10 cellular contexts compared by ENCODE assay signal in the genomic region with DNA sequence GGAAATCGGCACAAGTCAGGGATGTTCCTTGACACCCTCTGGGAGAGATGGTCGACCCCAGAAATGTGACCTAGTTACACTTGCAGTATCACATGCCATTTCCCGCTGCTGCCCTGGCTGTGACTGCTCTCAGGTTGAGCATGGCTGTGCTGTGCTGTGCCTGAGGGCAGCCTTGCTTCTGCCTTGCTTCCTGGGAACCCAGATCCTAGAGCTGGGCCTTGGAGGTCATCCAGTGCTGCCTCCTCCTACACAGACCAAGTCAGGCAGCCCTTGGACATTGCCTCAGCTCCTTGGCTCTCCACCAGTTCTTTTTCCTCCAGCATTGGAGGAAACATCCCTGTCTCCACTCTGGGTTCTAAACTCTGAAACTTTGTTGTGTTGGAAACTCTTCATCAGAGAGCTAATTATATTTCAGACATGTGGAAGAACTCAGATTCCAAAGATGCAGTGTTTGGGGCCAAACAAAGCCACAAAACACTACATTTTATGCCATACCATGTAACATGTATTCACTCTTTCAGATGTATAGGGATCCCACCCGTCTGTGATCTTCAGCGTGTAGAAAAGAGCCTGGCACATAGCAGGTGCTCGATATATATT. TPM values are rescaled to one million over a fixed set of nuclear protein-coding genes. Genes with fewer than 3 reads are reported as not detected.
A peak's percentile ranks its signal among the peaks of the same experiment; 100 is the strongest.
DNase-seq lines count a peak whose midpoint lies in the region; ATAC-seq, FAIRE-seq and TF ChIP-seq lines count a peak whose summit lies in the region.
"Had no signal": no experiment of that assay in that cellular context is flagged by ENCODE, and none has a peak within 500 bp of the region (broad histone marks: within the 10 kb centered on the region; RNA-seq: fewer than 3 reads in every experiment).

No MANE protein-coding gene starts in this region.

- H3K27me3 Mint-ChIP-seq in activated naive CD8-positive, alpha-beta T cell treated with anti-CD3 and anti-CD28 coated beads, Interleukin-2, amount 50 U/mL, for 24 hours: peaks cover 27% of the 10 kb centered on the region

- ATAC-seq in gastrocnemius medialis (peak; percentile 71 to 77), HG03342 (IDR thresholded peaks at IDR 0.05; ENCODE audit: unreplicated experiment) (no peak)
- no peak for ATAC-seq in activated naive CD8-positive, alpha-beta T cell treated with anti-CD3 and anti-CD28 coated beads, Interleukin-2, amount 50 U/mL, for 24 hours

- dilution Hi-C loops in keratinocyte (cut with MboI; ENCODE audit: extremely low pct_ligation_motif_present, low sequenced_read_pairs): no loop called here

- no peaks in the 10 kb centered on the region for H3K36me3 Mint-ChIP-seq in activated naive CD8-positive, alpha-beta T cell treated with anti-CD3 and anti-CD28 coated beads, Interleukin-2, amount 50 U/mL, for 24 hours (ENCODE audit: low read depth)

- H3K79me2 ChIP-seq in keratinocyte (ENCODE audit: control insufficient read depth, insufficient read depth, low read length): no peaks in the 10 kb centered on the region

- H3K27ac ChIP-seq in keratinocyte (ENCODE audit: control insufficient read depth, insufficient read depth, low read length): no peak overlapping the region
- H3K27ac ChIP-seq in gastrocnemius medialis: peak overlapping the region; percentile 63 to 75 (median 70)
- H3K27ac ChIP-seq: BLaER1 treated with 17β-estradiol and CSF1 and Interleukin-3, amounts not matched to agents 10 nM and 100 nM had no signal

- no peaks in the 10 kb centered on the region for H4K20me1 ChIP-seq in keratinocyte (ENCODE audit: control insufficient read depth, extremely low read depth, insufficient read depth, low read length)
- H4K20me1 ChIP-seq: BLaER1 treated with 17β-estradiol and CSF1 and Interleukin-3, amounts not matched to agents 10 nM and 100 nM had no signal

- CTCF ChIA-PET in GM10248 (lab: Yijun Ruan, JAX): interaction anchor here (1.2 kb wide), 1 partner anchor 63 kb away, joined by 4 read pairs; no protein-coding TSS in a partner anchor

- H3K9me3 ChIP-seq in keratinocyte (ENCODE audit: control insufficient read depth, low read depth, low read length) (no peaks in the 10 kb centered on the region), gastrocnemius medialis (no peaks in the 10 kb centered on the region)
- H3K9me3 ChIP-seq: BLaER1 treated with 17β-estradiol and CSF1 and Interleukin-3, amounts not matched to agents 10 nM and 100 nM had no signal

- H3K4me1 ChIP-seq in keratinocyte (ENCODE audit: control insufficient read depth, extremely low read depth, insufficient read depth, low read length) (peaks cover 63% of the 10 kb centered on the region), gastrocnemius medialis (peaks cover 19 to 33% of the 10 kb centered on the region in 2 donors)

- DNase-seq in GM04504 (ENCODE audit: low read depth): peak; percentile 31
- DNase-seq in cerebellum (ENCODE audit: low spot score): peak; percentile 29
- no peak for DNase-seq in keratinocyte (ENCODE audit: low read depth, low spot score)
- DNase-seq in gastrocnemius medialis: peak; percentile 70 to 84
- DNase-seq in H7: no peak
- no peak for DNase-seq in GM10248 (ENCODE audit: extremely low spot score)
- DNase-seq in activated naive CD8-positive, alpha-beta T cell treated with anti-CD3 and anti-CD28 coated beads, Interleukin-2, amount 50 U/mL, for 24 hours: no peak

- POLR2A ChIA-PET in GM10248 (lab: Yijun Ruan, JAX): no interaction called here

- no peak overlapping the region for H3K4me3 ChIP-seq in keratinocyte (ENCODE audit: control insufficient read depth in 2 of 3, extremely low read depth in 1 of 3, insufficient read depth in 2 of 3, low read depth in 1 of 3, low read length in 3 of 3)
- no peak overlapping the region for H3K4me3 ChIP-seq in gastrocnemius medialis
- H3K4me3 ChIP-seq in H7 (ENCODE audit: insufficient read depth, low read depth, low read length): no peak overlapping the region
- H3K4me3 ChIP-seq: BLaER1 treated with 17β-estradiol and CSF1 and Interleukin-3, amounts not matched to agents 10 nM and 100 nM had no signal

- in situ Hi-C loops in gastrocnemius medialis (cut with MboI; ENCODE audit: low sequenced_read_pairs in 4 of 4): loop anchor here in 1 of 4 donors (25.0 kb wide), 1 partner anchor 113 kb away; no protein-coding TSS in a partner anchor

- H3K27ac Mint-ChIP-seq in activated naive CD8-positive, alpha-beta T cell treated with anti-CD3 and anti-CD28 coated beads, Interleukin-2, amount 50 U/mL, for 24 hours: no peak overlapping the region
- H3K27ac Mint-ChIP-seq: T-helper 1 cell treated with Interleukin-12 subunit alpha and Interleukin-12 subunit beta and Interleukin-4 antibody, amounts not matched to agents 30 μg/mL and 1 μg/mL, for 36 hours had no signal

- no peak overlapping the region for H3K9ac ChIP-seq in keratinocyte (ENCODE audit: control insufficient read depth, extremely low read depth, insufficient read depth, low read length)
- H3K9ac ChIP-seq: BLaER1 treated with 17β-estradiol and CSF1 and Interleukin-3, amounts not matched to agents 10 nM and 100 nM had no signal

- FAIRE-seq in keratinocyte (lab: Jason Lieb, UNC): peak; percentile 57

- H3K36me3 ChIP-seq in keratinocyte (ENCODE audit: control insufficient read depth in 2 of 2, extremely low read depth in 1 of 2, insufficient read depth in 2 of 2, low read length in 2 of 2): no peaks in the 10 kb centered on the region
- H3K36me3 ChIP-seq in gastrocnemius medialis: no peaks in the 10 kb centered on the region
- H3K36me3 ChIP-seq in H7 (replicated peaks; ENCODE audit: control insufficient read depth, insufficient read depth, low read length): no peaks in the 10 kb centered on the region; the same call in 1 of the 2 replicates
- H3K36me3 ChIP-seq: BLaER1 treated with 17β-estradiol and CSF1 and Interleukin-3, amounts not matched to agents 10 nM and 100 nM had no signal

- no peaks in the 10 kb centered on the region for H3K9me3 Mint-ChIP-seq in activated naive CD8-positive, alpha-beta T cell treated with anti-CD3 and anti-CD28 coated beads, Interleukin-2, amount 50 U/mL, for 24 hours
- H3K9me3 Mint-ChIP-seq: T-helper 1 cell treated with Interleukin-12 subunit alpha and Interleukin-12 subunit beta and Interleukin-4 antibody, amounts not matched to agents 30 μg/mL and 1 μg/mL, for 36 hours had no signal

- TF ChIP-seq POLR2A in gastrocnemius medialis (IDR thresholded peaks at IDR 0.05): peak in 1 of 2 donors; percentile 38

- peaks cover 3% of the 10 kb centered on the region for H3K4me1 Mint-ChIP-seq in activated naive CD8-positive, alpha-beta T cell treated with anti-CD3 and anti-CD28 coated beads, Interleukin-2, amount 50 U/mL, for 24 hours

- intact Hi-C loops in gastrocnemius medialis (cut with DNase I; ENCODE audit: low total_unique reads): loop anchor here (10.0 kb wide), 1 partner anchor 75 kb away; no protein-coding TSS in a partner anchor

- H2AFZ ChIP-seq in keratinocyte (ENCODE audit: control insufficient read depth, low read length): no peak overlapping the region

- H3K4me3 Mint-ChIP-seq in activated naive CD8-positive, alpha-beta T cell treated with anti-CD3 and anti-CD28 coated beads, Interleukin-2, amount 50 U/mL, for 24 hours: no peak overlapping the region
- H3K4me3 Mint-ChIP-seq: T-helper 1 cell treated with Interleukin-12 subunit alpha and Interleukin-12 subunit beta and Interleukin-4 antibody, amounts not matched to agents 30 μg/mL and 1 μg/mL, for 36 hours had no signal

- no peak for TF ChIP-seq CTCF in keratinocyte (optimal IDR thresholded peaks at IDR 0.05 in 1 of 3, IDR thresholded peaks at IDR 0.05 in 1 of 3, conservative IDR thresholded peaks at IDR 0.05 in 1 of 3; ENCODE audit: extremely low read depth in 1 of 3, insufficient read depth in 2 of 3, low read length in 3 of 3)
- no peak for TF ChIP-seq CTCF in gastrocnemius medialis (IDR thresholded peaks at IDR 0.05 in 4 of 5, conservative IDR thresholded peaks at IDR 0.05 in 1 of 5)
- no peak for TF ChIP-seq CTCF in GM10248 (IDR thresholded peaks at IDR 0.05; ENCODE audit: control extremely low read depth, extremely low read depth, low read depth, missing control alignments)

- no peaks in the 10 kb centered on the region for H3K9me1 ChIP-seq in keratinocyte (ENCODE audit: control insufficient read depth, extremely low read depth, insufficient read depth, low read length)

- H3K27me3 ChIP-seq in keratinocyte (ENCODE audit: control insufficient read depth, extremely low read depth, insufficient read depth, low read length) (no peaks in the 10 kb centered on the region), gastrocnemius medialis (no peaks in the 10 kb centered on the region), H7 (ENCODE audit: control insufficient read depth, insufficient read depth, low read length) (no peaks in the 10 kb centered on the region)
- H3K27me3 ChIP-seq: BLaER1 treated with 17β-estradiol and CSF1 and Interleukin-3, amounts not matched to agents 10 nM and 100 nM had no signal

- H3K4me2 ChIP-seq in keratinocyte (ENCODE audit: control insufficient read depth, extremely low read depth, insufficient read depth, low read depth, low read length): peak overlapping the region; percentile 2

RNA-seq across cellular contexts. Expression of gene MAMDC2, which starts 6.1 kb away (rescaled TPM):
- total RNA-seq in cerebellum: 9.6 TPM
- 1.3 to 8.2 TPM (median 4.2 TPM) in 3 replicates for polyA plus RNA-seq in keratinocyte
- 0.21 TPM for polyA plus RNA-seq in keratinocyte (2011; ENCODE audit: low read depth)
- polyA plus RNA-seq in keratinocyte (2011; cell fraction: cytosol; rRNA removed): 0.83 and 1.1 TPM in 2 replicates
- polyA plus RNA-seq in keratinocyte (2011; cell fraction: nucleus; rRNA removed): 3.7 and 4.0 TPM in 2 replicates
- polyA plus RNA-seq in keratinocyte (2012; ENCODE audit: low replicate concordance): 0.31 and 6.7 TPM in 2 replicates
- polyA minus RNA-seq in keratinocyte: 2.0 to 4.7 TPM (median 4.4 TPM) in 3 replicates
- 1.5 TPM for polyA minus RNA-seq in keratinocyte (2011; cell fraction: cytosol; rRNA and poly(A)+ RNA removed)
- 3.3 and 4.8 TPM in 2 replicates for polyA minus RNA-seq in keratinocyte (2011; cell fraction: nucleus; rRNA and poly(A)+ RNA removed)
- 1 to 10 TPM; 4.9 to 9.9 (median 8.7) TPM for total RNA-seq in gastrocnemius medialis
- total RNA-seq in H7 (2014; rRNA removed; shearing (Covaris generic)): 2.0 and 5.4 TPM in 2 replicates

Comparison
In these comparisons a context has a peak if more than half of its experiments do, and no peak if none do; other contexts are left out.
1. DNase-seq: peak in GM04504 (single experiment), cerebellum (single experiment) and gastrocnemius medialis (2 of 2); none in keratinocyte (single experiment), H7 (single experiment), GM10248 (single experiment) and activated naive CD8-positive, alpha-beta T cell treated with anti-CD3 and anti-CD28 coated beads, Interleukin-2, amount 50 U/mL, for 24 hours (single experiment).
2. ATAC-seq: peak in gastrocnemius medialis (2 of 2); none in HG03342 (single experiment) and activated naive CD8-positive, alpha-beta T cell treated with anti-CD3 and anti-CD28 coated beads, Interleukin-2, amount 50 U/mL, for 24 hours (single experiment).